Comparison of ENCODE assay signal across 18 cellular contexts in the genomic region with DNA sequence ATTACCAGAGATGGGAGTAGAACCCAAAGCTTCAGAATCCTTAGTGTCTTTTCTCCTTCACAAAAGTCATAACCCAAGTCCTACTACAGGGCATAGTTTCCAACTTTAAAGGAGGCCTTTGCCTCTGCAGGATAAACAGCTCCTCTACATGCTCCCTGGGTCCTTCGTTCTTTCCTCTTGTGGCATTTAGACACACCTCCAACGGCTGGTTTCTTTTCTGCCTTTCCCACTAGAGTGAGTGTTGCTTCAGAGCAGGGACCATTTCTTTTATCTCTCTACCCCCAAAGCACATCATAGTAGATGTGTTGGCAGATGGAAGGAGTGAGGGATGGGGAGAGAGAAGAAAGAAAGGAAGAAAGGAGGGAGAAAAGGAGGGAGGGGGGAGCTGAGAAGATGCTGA.
DNase-seq lines count a peak whose midpoint lies in the region; ATAC-seq and TF ChIP-seq lines count a peak whose summit lies in the region.
"Had no signal": no experiment of that assay in that cellular context is flagged by ENCODE, and none has a peak within 500 bp of the region (broad histone marks: within the 10 kb centered on the region; RNA-seq: fewer than 3 reads in every experiment).

No MANE protein-coding gene starts in this region.

- H3K27ac ChIP-seq in HL-60 (replicated peaks) = no peak overlapping the region

- no peaks in the 10 kb centered on the region for H3K9me3 Mint-ChIP-seq in glutamatergic neuron (ENCODE audit: unreplicated experiment)

- no peaks in the 10 kb centered on the region for H3K27me3 Mint-ChIP-seq in glutamatergic neuron (ENCODE audit: unreplicated experiment)

- H3K4me1 ChIP-seq in mucosa of descending colon (ENCODE audit: low read depth) = no peaks in the 10 kb centered on the region

- H3K9me3 ChIP-seq in mucosa of descending colon = no peaks in the 10 kb centered on the region

- H3K36me3 Mint-ChIP-seq in glutamatergic neuron (ENCODE audit: unreplicated experiment) = no peaks in the 10 kb centered on the region

- peaks cover 7% of the 10 kb centered on the region for H3K4me1 Mint-ChIP-seq in glutamatergic neuron (ENCODE audit: low read depth, unreplicated experiment)

- H3K27ac Mint-ChIP-seq in glutamatergic neuron (ENCODE audit: unreplicated experiment) = no peak overlapping the region

- peak; percentile 30 to 43 for DNase-seq in HL-60 (ENCODE audit: low read depth in 1 of 2, low spot score in 1 of 2)
- DNase-seq in M059J (ENCODE audit: low read depth) = peak; percentile 26
- DNase-seq in NOMO-1 treated with DMSO at 0.1 percent for 48 hours (lab: John Stamatoyannopoulos, UW; ENCODE audit: unreplicated experiment) = peak; percentile 80
- no peak for DNase-seq in glutamatergic neuron
- DNase-seq in mucosa of descending colon = no peak
- no peak for DNase-seq in GOT3 (lab: John Stamatoyannopoulos, UW)
- no peak for DNase-seq in T1000 (lab: John Stamatoyannopoulos, UW)
- DNase-seq: ACHN, DMS79 treated with DMSO at 0.1 percent for 48 hours, Karpas-422, MM.1S, NCI-H1417 treated with DMSO at 0.1 percent for 48 hours, NCI-H1930, NCI-H345, NCI-H524 treated with DMSO at 0.1 percent for 48 hours, SHP77 had no signal

- H3K4me3 ChIP-seq in HL-60 (replicated peaks; ENCODE audit: insufficient read depth, low read length) (no peak overlapping the region), mucosa of descending colon (no peak overlapping the region)

- H3K36me3 ChIP-seq in mucosa of descending colon (ENCODE audit: low read depth) = no peaks in the 10 kb centered on the region

- peaks cover 2% of the 10 kb centered on the region for H3K27me3 ChIP-seq in HL-60 (ENCODE audit: insufficient read depth, poor library complexity, severe bottlenecking)

- TF ChIP-seq CTCF in HL-60 (IDR thresholded peaks at IDR 0.05; ENCODE audit: insufficient read depth, low read length) = no peak
- no peak for TF ChIP-seq CTCF in glutamatergic neuron (IDR thresholded peaks at IDR 0.05; ENCODE audit: partially characterized antibody, unreplicated experiment)
- TF ChIP-seq CTCF in mucosa of descending colon (IDR thresholded peaks at IDR 0.05) = no peak

- H3K4me3 Mint-ChIP-seq in glutamatergic neuron (ENCODE audit: unreplicated experiment) = peak overlapping the region; percentile 5

- intact Hi-C loops in mucosa of descending colon (cut with DNase I, micrococcal nuclease) = no loop called here

- ATAC-seq in HG02938 (IDR thresholded peaks at IDR 0.05; ENCODE audit: unreplicated experiment) (no peak), mucosa of descending colon (no peak)
- ATAC-seq: SK-N-SH treated with all-trans-retinoic acid at 6 μM for 48 hours had no signal

Comparison
In these comparisons a context has a peak if more than half of its experiments do, and no peak if none do; other contexts are left out.
1. DNase-seq: peak in HL-60 (2 of 2), M059J (single experiment) and NOMO-1 treated with DMSO at 0.1 percent for 48 hours (single experiment); none in glutamatergic neuron (single experiment), mucosa of descending colon (0 of 3), GOT3 (single experiment) and T1000 (single experiment).